In the genomic region with DNA sequence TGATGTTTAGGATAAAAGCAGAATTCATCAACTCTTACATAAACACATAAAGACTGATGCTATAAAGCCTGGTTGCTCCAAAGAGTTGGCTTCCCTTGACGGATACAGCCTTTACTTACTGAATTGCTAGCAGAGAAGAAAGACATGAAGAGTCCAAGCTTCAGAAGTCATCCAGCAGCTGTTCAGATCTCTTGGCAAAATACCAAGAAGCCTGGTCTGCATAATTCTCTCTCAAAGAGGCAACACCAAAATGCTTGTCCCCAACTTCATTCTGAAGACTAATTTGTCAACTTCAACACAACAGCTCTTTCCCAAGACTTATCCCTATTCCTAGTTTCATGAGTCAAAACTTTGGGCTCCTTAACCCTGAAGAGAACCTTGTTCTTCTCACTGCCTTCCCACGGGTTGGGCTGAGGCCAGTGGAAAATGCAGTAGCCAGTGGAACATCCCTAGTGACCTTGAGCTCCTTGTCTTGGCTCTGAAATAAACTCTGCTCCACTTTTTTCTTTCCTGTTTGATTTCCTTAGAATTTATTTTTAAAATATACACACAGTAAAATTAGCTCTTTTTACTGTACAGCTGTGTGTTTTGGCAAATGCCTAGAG, we compare ENCODE assay signal across 21 cellular contexts.
A peak's percentile ranks its signal among the peaks of the same experiment; 100 is the strongest.
DNase-seq lines count a peak whose midpoint lies in the region; ATAC-seq and TF ChIP-seq lines count a peak whose summit lies in the region.
"Had no signal": no experiment of that assay in that cellular context is flagged by ENCODE, and none has a peak within 500 bp of the region (broad histone marks: within the 10 kb centered on the region; RNA-seq: fewer than 3 reads in every experiment).

No MANE protein-coding gene starts in this region.

- CTCF ChIA-PET in activated CD4-positive, alpha-beta T cell treated with anti-CD3 and anti-CD28 coated beads, Interleukin-2, amount 10 ng/mL, durations not matched to agents 7 days and 5 days (lab: Charles Lee), result no interaction called here

- TF ChIP-seq CTCF in cardiac fibroblast (IDR thresholded peaks at IDR 0.05; ENCODE audit: low read depth, low read length), result no peak
- TF ChIP-seq CTCF in osteocyte (IDR thresholded peaks at IDR 0.05), result no peak

- ATAC-seq in GM19328 (IDR thresholded peaks at IDR 0.05; ENCODE audit: unreplicated experiment), result no peak
- ATAC-seq: lower lobe of right lung; naive thymus-derived CD4-positive, alpha-beta T cell; T-cell had no signal

- no peaks in the 10 kb centered on the region for H3K9me3 Mint-ChIP-seq in osteocyte (ENCODE audit: unreplicated experiment)
- no peaks in the 10 kb centered on the region for H3K9me3 Mint-ChIP-seq in activated CD4-positive, alpha-beta T cell treated with anti-CD3 and anti-CD28 coated beads, Interleukin-2, amount 10 ng/mL, durations not matched to agents 7 days and 5 days
- H3K9me3 Mint-ChIP-seq: activated naive CD8-positive, alpha-beta T cell treated with anti-CD3 and anti-CD28 coated beads for 36 hours; T-cell had no signal

- H3K27ac Mint-ChIP-seq in osteocyte (ENCODE audit: unreplicated experiment), result peak overlapping the region; percentile 36
- H3K27ac Mint-ChIP-seq in activated CD4-positive, alpha-beta T cell treated with anti-CD3 and anti-CD28 coated beads, Interleukin-2, amount 10 ng/mL, durations not matched to agents 7 days and 5 days, result no peak overlapping the region
- H3K27ac Mint-ChIP-seq: activated naive CD8-positive, alpha-beta T cell treated with anti-CD3 and anti-CD28 coated beads for 36 hours; CD4-positive, CD25-positive, alpha-beta regulatory T cell; naive thymus-derived CD4-positive, alpha-beta T cell; T-cell had no signal

- intact Hi-C loops in cardiac septum (cut with DNase I), result no loop called here

- peaks cover 9% of the 10 kb centered on the region for H3K4me1 Mint-ChIP-seq in osteocyte (ENCODE audit: unreplicated experiment)
- no peaks in the 10 kb centered on the region for H3K4me1 Mint-ChIP-seq in activated CD4-positive, alpha-beta T cell treated with anti-CD3 and anti-CD28 coated beads, Interleukin-2, amount 10 ng/mL, durations not matched to agents 7 days and 5 days
- H3K4me1 Mint-ChIP-seq: activated naive CD8-positive, alpha-beta T cell treated with anti-CD3 and anti-CD28 coated beads for 36 hours; CD4-positive, CD25-positive, alpha-beta regulatory T cell; naive thymus-derived CD4-positive, alpha-beta T cell; T-cell had no signal

- DNase-seq in EH (ENCODE audit: low read depth), result peak; percentile 57
- DNase-seq in cardiac fibroblast (ENCODE audit: low read depth in 2 of 2), result peak; percentile 25 to 84
- peak; percentile 81 for DNase-seq in cardiac septum (ENCODE audit: low spot score)
- no peak for DNase-seq in osteocyte (ENCODE audit: extremely low spot score, unreplicated experiment)
- no peak for DNase-seq in activated CD4-positive, alpha-beta T cell treated with anti-CD3 and anti-CD28 coated beads, Interleukin-2, amount 10 ng/mL, durations not matched to agents 7 days and 5 days
- no peak for DNase-seq in occipital lobe (lab: John Stamatoyannopoulos, UW)
- DNase-seq in AG08395 (ENCODE audit: low spot score), result no peak
- DNase-seq: activated CD4-positive, alpha-beta T cell treated with anti-CD3 and anti-CD28 coated beads, Interleukin-2, amount 50 U/mL, for 48 hours; activated naive CD8-positive, alpha-beta T cell treated with anti-CD3 and anti-CD28 coated beads for 36 hours; activated T-cell treated with anti-CD3 and anti-CD28 coated beads, Interleukin-2, amount 50 U/mL, for 48 hours; CD4-positive, CD25-positive, alpha-beta regulatory T cell; DMS79; lower lobe of right lung; naive thymus-derived CD4-positive, alpha-beta T cell; NCI-H1417 treated with DMSO at 0.1 percent for 48 hours; NCI-H2227 treated with DMSO at 0.1 percent for 48 hours; stomach; T-cell had no signal

- no peaks in the 10 kb centered on the region for H3K36me3 Mint-ChIP-seq in osteocyte (ENCODE audit: unreplicated experiment)
- no peaks in the 10 kb centered on the region for H3K36me3 Mint-ChIP-seq in activated CD4-positive, alpha-beta T cell treated with anti-CD3 and anti-CD28 coated beads, Interleukin-2, amount 10 ng/mL, durations not matched to agents 7 days and 5 days (ENCODE audit: low read depth)
- H3K36me3 Mint-ChIP-seq: activated naive CD8-positive, alpha-beta T cell treated with anti-CD3 and anti-CD28 coated beads for 36 hours; CD4-positive, CD25-positive, alpha-beta regulatory T cell; naive thymus-derived CD4-positive, alpha-beta T cell; T-cell had no signal

- no peaks in the 10 kb centered on the region for H3K27me3 Mint-ChIP-seq in osteocyte (ENCODE audit: unreplicated experiment)
- peaks cover 6% of the 10 kb centered on the region for H3K27me3 Mint-ChIP-seq in activated CD4-positive, alpha-beta T cell treated with anti-CD3 and anti-CD28 coated beads, Interleukin-2, amount 10 ng/mL, durations not matched to agents 7 days and 5 days
- H3K27me3 Mint-ChIP-seq: activated naive CD8-positive, alpha-beta T cell treated with anti-CD3 and anti-CD28 coated beads for 36 hours had no signal

- H3K4me3 ChIP-seq in cardiac fibroblast (replicated peaks in 1 of 2; ENCODE audit: low read depth in 2 of 2, low read length in 2 of 2), result no peak overlapping the region
- H3K4me3 ChIP-seq: breast epithelium, HAP-1, lower lobe of right lung, stomach had no signal

- POLR2A ChIA-PET in activated CD4-positive, alpha-beta T cell treated with anti-CD3 and anti-CD28 coated beads, Interleukin-2, amount 10 ng/mL, durations not matched to agents 7 days and 5 days (lab: Charles Lee), result no interaction called here

- H3K4me3 Mint-ChIP-seq in osteocyte (ENCODE audit: unreplicated experiment), result no peak overlapping the region
- no peak overlapping the region for H3K4me3 Mint-ChIP-seq in activated CD4-positive, alpha-beta T cell treated with anti-CD3 and anti-CD28 coated beads, Interleukin-2, amount 10 ng/mL, durations not matched to agents 7 days and 5 days
- H3K4me3 Mint-ChIP-seq: activated naive CD8-positive, alpha-beta T cell treated with anti-CD3 and anti-CD28 coated beads for 36 hours; naive thymus-derived CD4-positive, alpha-beta T cell; T-cell had no signal

Comparison
In these comparisons a context has a peak if more than half of its experiments do, and no peak if none do; other contexts are left out.
1. DNase-seq: peak in EH (single experiment), cardiac fibroblast (2 of 2) and cardiac septum (single experiment); none in osteocyte (single experiment), activated CD4-positive, alpha-beta T cell treated with anti-CD3 and anti-CD28 coated beads, Interleukin-2, amount 10 ng/mL, durations not matched to agents 7 days and 5 days (single experiment), occipital lobe (single experiment) and AG08395 (single experiment).